Comparison of ENCODE assay signal across 9 cellular contexts in genomic region chr2:224449212-224450147, GRCh38. TPM values are rescaled to one million over a fixed set of nuclear protein-coding genes. Genes with fewer than 3 reads are reported as not detected.
DNase-seq lines count a peak whose midpoint lies in the region; ATAC-seq, FAIRE-seq and TF ChIP-seq lines count a peak whose summit lies in the region.
"Had no signal": no experiment of that assay in that cellular context is flagged by ENCODE, and none has a peak within 500 bp of the region (broad histone marks: within the 10 kb centered on the region; RNA-seq: fewer than 3 reads in every experiment).

No MANE protein-coding gene starts in this region.

- dilution Hi-C loops in IMR-90 (cut with HindIII; ENCODE audit: low sequenced_read_pairs, unreplicated experiment) = no loop called here

- H3K4me3 ChIP-seq in IMR-90 (ENCODE audit: insufficient read depth, low read depth, low read length) (no peak overlapping the region), astrocyte (ENCODE audit: insufficient read depth, low read depth, low read length) (no peak overlapping the region)
- H3K4me3 ChIP-seq: skin epidermis had no signal

- no peak overlapping the region for H3K4me3 Mint-ChIP-seq in astrocyte (ENCODE audit: unreplicated experiment)
- H3K4me3 Mint-ChIP-seq in activated CD8-positive, alpha-beta memory T cell treated with anti-CD3 and anti-CD28 coated beads, Interleukin-2, amount 10 ng/mL, durations not matched to agents 7 days and 5 days = no peak overlapping the region

- H2AFZ ChIP-seq in IMR-90 (replicated peaks; ENCODE audit: low read length, poor library complexity) (no peak overlapping the region), astrocyte (ENCODE audit: low read depth, low read length) (no peak overlapping the region)

- TF ChIP-seq RAD21 in IMR-90 (IDR thresholded peaks at IDR 0.05; ENCODE audit: low read length) = peak; percentile 43; the same call in 1 of the 2 replicates

- H4K91ac ChIP-seq in IMR-90 (ENCODE audit: insufficient read depth, low read depth, low read length) = no peak overlapping the region

- POLR2A ChIA-PET in IMR-90 (lab: Charles Lee; ENCODE audit: unreplicated experiment) = no interaction called here

- no peak overlapping the region for H2BK120ac ChIP-seq in IMR-90 (ENCODE audit: low read depth, low read length)

- H3K56ac ChIP-seq in IMR-90 (ENCODE audit: extremely low read depth, insufficient read depth, low read length) = no peak overlapping the region

- in situ Hi-C loops in IMR-90 (cut with MboI; ENCODE audit: low sequenced_read_pairs) = no loop called here

- H3K4me2 ChIP-seq in IMR-90 (ENCODE audit: low read depth, low read length) = no peak overlapping the region
- H3K4me2 ChIP-seq in astrocyte (ENCODE audit: low read length) = no peak overlapping the region

- no peak for TF ChIP-seq POLR2A in IMR-90 (IDR thresholded peaks at IDR 0.05; ENCODE audit: low read depth, low read length)

- no peak overlapping the region for H3K14ac ChIP-seq in IMR-90 (replicated peaks; ENCODE audit: low read depth, low read length)

- no peaks in the 10 kb centered on the region for H3K4me1 Mint-ChIP-seq in astrocyte (ENCODE audit: low read depth, unreplicated experiment)
- H3K4me1 Mint-ChIP-seq in activated CD8-positive, alpha-beta memory T cell treated with anti-CD3 and anti-CD28 coated beads, Interleukin-2, amount 10 ng/mL, durations not matched to agents 7 days and 5 days = no peaks in the 10 kb centered on the region

- no peak overlapping the region for H3K27ac Mint-ChIP-seq in astrocyte (ENCODE audit: unreplicated experiment)
- H3K27ac Mint-ChIP-seq in activated CD8-positive, alpha-beta memory T cell treated with anti-CD3 and anti-CD28 coated beads, Interleukin-2, amount 10 ng/mL, durations not matched to agents 7 days and 5 days = no peak overlapping the region

- H4K5ac ChIP-seq in IMR-90 (ENCODE audit: low read depth, low read length) = no peak overlapping the region

- H3K27ac ChIP-seq in IMR-90 (ENCODE audit: insufficient read depth, low read length) (no peak overlapping the region), astrocyte (ENCODE audit: low read depth, low read length) (no peak overlapping the region)
- H3K27ac ChIP-seq: skin epidermis had no signal

- no peaks in the 10 kb centered on the region for H3K9me1 ChIP-seq in IMR-90 (ENCODE audit: insufficient read depth, low read length)

- no peaks in the 10 kb centered on the region for H3K9me3 Mint-ChIP-seq in astrocyte (ENCODE audit: unreplicated experiment)
- H3K9me3 Mint-ChIP-seq in activated CD8-positive, alpha-beta memory T cell treated with anti-CD3 and anti-CD28 coated beads, Interleukin-2, amount 10 ng/mL, durations not matched to agents 7 days and 5 days (ENCODE audit: low read depth) = no peaks in the 10 kb centered on the region

- DNase-seq in DMS 273 (lab: John Stamatoyannopoulos, UW; ENCODE audit: unreplicated experiment) (peak; percentile 58), DMS 273 treated with DMSO at 0.1 percent for 48 hours (lab: John Stamatoyannopoulos, UW) (no peak), IMR-90 (no peak), astrocyte (ENCODE audit: low read depth) (no peak), lung microvascular endothelial cell (ENCODE audit: low read depth in 2 of 2) (peak; percentile 67 to 68), DMS153 (lab: John Stamatoyannopoulos, UW) (no peak), foreskin melanocyte (no peak)
- no peak for DNase-seq in activated CD8-positive, alpha-beta memory T cell treated with anti-CD3 and anti-CD28 coated beads, Interleukin-2, amount 10 ng/mL, durations not matched to agents 7 days and 5 days

- no peak overlapping the region for H2BK15ac ChIP-seq in IMR-90 (ENCODE audit: low read depth, low read length)

- no peak overlapping the region for H3K18ac ChIP-seq in IMR-90 (ENCODE audit: low read depth, low read length)

- H2BK5ac ChIP-seq in IMR-90 (ENCODE audit: low read depth, low read length, poor library complexity, severe bottlenecking) = no peak overlapping the region

- CTCF ChIA-PET in IMR-90 (lab: Yijun Ruan, JAX) = interaction anchor here (0.5 to 1.4 kb wide), 4 partner anchors 9 to 498 kb away, joined by 3 to 5 read pairs (median 4); no protein-coding TSS in a partner anchor
- CTCF ChIA-PET in activated CD8-positive, alpha-beta memory T cell treated with anti-CD3 and anti-CD28 coated beads, Interleukin-2, amount 10 ng/mL, durations not matched to agents 7 days and 5 days (lab: Charles Lee) = interaction anchor here (1.2 kb wide), 1 partner anchor 42 kb away, joined by 3 read pairs; no protein-coding TSS in a partner anchor

- H3K9ac ChIP-seq in IMR-90 (ENCODE audit: low read depth, low read length) (no peak overlapping the region), astrocyte (ENCODE audit: low read length) (no peak overlapping the region)

- H3K79me1 ChIP-seq in IMR-90 (ENCODE audit: low read depth in 1 of 2, low read length in 2 of 2) = no peaks in the 10 kb centered on the region

- H3K9me3 ChIP-seq in IMR-90 (ENCODE audit: control insufficient read depth, insufficient read depth, low read length) = no peaks in the 10 kb centered on the region
- no peaks in the 10 kb centered on the region for H3K9me3 ChIP-seq in astrocyte (ENCODE audit: insufficient read depth, low read depth, low read length)

- peaks cover 1% of the 10 kb centered on the region; the same call in 1 of the 2 replicates for H3K27me3 ChIP-seq in IMR-90 (ENCODE audit: control insufficient read depth, insufficient read depth, low read length)
- no peaks in the 10 kb centered on the region for H3K27me3 ChIP-seq in astrocyte (ENCODE audit: insufficient read depth, low read length)

- H3K36me3 Mint-ChIP-seq in astrocyte (ENCODE audit: low read depth, unreplicated experiment) = no peaks in the 10 kb centered on the region
- no peaks in the 10 kb centered on the region for H3K36me3 Mint-ChIP-seq in activated CD8-positive, alpha-beta memory T cell treated with anti-CD3 and anti-CD28 coated beads, Interleukin-2, amount 10 ng/mL, durations not matched to agents 7 days and 5 days

- H4K20me1 ChIP-seq in IMR-90 (ENCODE audit: insufficient read depth, low read length) (no peaks in the 10 kb centered on the region), astrocyte (ENCODE audit: insufficient read depth, low read length) (no peaks in the 10 kb centered on the region)

- no peaks in the 10 kb centered on the region for H3K27me3 Mint-ChIP-seq in astrocyte (ENCODE audit: low read depth, unreplicated experiment)
- H3K27me3 Mint-ChIP-seq in activated CD8-positive, alpha-beta memory T cell treated with anti-CD3 and anti-CD28 coated beads, Interleukin-2, amount 10 ng/mL, durations not matched to agents 7 days and 5 days = peaks cover 18% of the 10 kb centered on the region

- H3K4me1 ChIP-seq in IMR-90 (ENCODE audit: control insufficient read depth, insufficient read depth, low read length) (no peaks in the 10 kb centered on the region), astrocyte (ENCODE audit: insufficient read depth, low read length) (no peaks in the 10 kb centered on the region)

- H3K23ac ChIP-seq in IMR-90 (ENCODE audit: low read depth, low read length) = no peak overlapping the region

- H2BK20ac ChIP-seq in IMR-90 (ENCODE audit: low read depth, low read length) = no peak overlapping the region

- H3K36me3 ChIP-seq in IMR-90 (ENCODE audit: control insufficient read depth, insufficient read depth, low read length) = no peaks in the 10 kb centered on the region
- no peaks in the 10 kb centered on the region for H3K36me3 ChIP-seq in astrocyte (ENCODE audit: insufficient read depth, low read length)

- no peak overlapping the region for H3K4ac ChIP-seq in IMR-90 (ENCODE audit: low read depth, low read length)

- TF ChIP-seq CTCF in IMR-90 (conservative IDR thresholded peaks at IDR 0.05; ENCODE audit: low read depth, low read length) (peak; percentile 49), astrocyte (IDR thresholded peaks at IDR 0.05; ENCODE audit: insufficient read depth, low read depth, low read length) (peak; percentile 60)

- H3K79me2 ChIP-seq in astrocyte (ENCODE audit: insufficient read depth, low read length) = no peaks in the 10 kb centered on the region

- no peak overlapping the region for H2AK9ac ChIP-seq in IMR-90 (replicated peaks; ENCODE audit: low read depth, low read length, poor library complexity)

- intact Hi-C loops in IMR-90 (cut with micrococcal nuclease) = loop anchor here (5.0 to 10.0 kb wide), 2 partner anchors 92 to 195 kb away; no protein-coding TSS in a partner anchor

- no peak overlapping the region for H4K8ac ChIP-seq in IMR-90 (ENCODE audit: low read depth in 2 of 2, low read length in 2 of 2)

- H2AK5ac ChIP-seq in IMR-90 (ENCODE audit: low read depth, low read length) = no peak overlapping the region

- no peak for ATAC-seq in IMR-90 (ENCODE audit: low read depth)
- ATAC-seq in activated CD8-positive, alpha-beta memory T cell treated with anti-CD3 and anti-CD28 coated beads, Interleukin-2, amount 10 ng/mL, durations not matched to agents 7 days and 5 days = no peak

- WGBS in IMR-90 (ENCODE audit: extremely low coverage in 2 of 2, insufficient read length in 1 of 2), 2 experiments = no CpG with 5 or more reads among the region's 4 CpGs

- no TSS peak for BruUV-seq in IMR-90 (replicated peaks; lab: Mats Ljungman, UMichigan)

- peak; percentile 34 for FAIRE-seq in astrocyte (lab: Jason Lieb, UNC)

TF ChIP-seq in IMR-90, 13 proteins besides CTCF, POLR2A, EP300 and RAD21:
- TF ChIP-seq SMC3 (IDR thresholded peaks at IDR 0.05; ENCODE audit: low read depth, low read length) (peak; percentile 41), BHLHE40 (IDR thresholded peaks at IDR 0.05; ENCODE audit: low read depth, low read length) (no peak)

RNA-seq across cellular contexts. Expression of gene FAM124B, which starts 47.6 kb away (rescaled TPM):
- not detected in 2 replicates for total RNA-seq in IMR-90 (2012; rRNA removed)
- polyA plus RNA-seq in IMR-90 (2012; rRNA removed) = not detected in 2 replicates
- polyA plus RNA-seq in IMR-90 (2012; cell fraction: cytosol; rRNA removed) = not detected in 2 replicates
- 0.03 TPM in 1 of 2 replicates, not detected in the other for polyA plus RNA-seq in IMR-90 (2012; cell fraction: nucleus; rRNA removed; ENCODE audit: low replicate concordance)
- total RNA-seq in astrocyte = not detected in 2 replicates
- total RNA-seq in lung microvascular endothelial cell = 13.3 and 64.9 TPM in 2 replicates
- under 1 TPM; 0.15 to 0.23 TPM for total RNA-seq in activated CD8-positive, alpha-beta memory T cell treated with anti-CD3 and anti-CD28 coated beads, Interleukin-2, amount 10 ng/mL, durations not matched to agents 7 days and 5 days

Comparison
In these comparisons a context has a peak if more than half of its experiments do, and no peak if none do; other contexts are left out.
1. DNase-seq: peak in DMS 273 (single experiment) and lung microvascular endothelial cell (2 of 2); none in DMS 273 treated with DMSO at 0.1 percent for 48 hours (single experiment), IMR-90 (single experiment), astrocyte (single experiment), DMS153 (single experiment), activated CD8-positive, alpha-beta memory T cell treated with anti-CD3 and anti-CD28 coated beads, Interleukin-2, amount 10 ng/mL, durations not matched to agents 7 days and 5 days (single experiment) and foreskin melanocyte (single experiment).
2. RNA of gene FAM124B, which starts 47.6 kb away (total RNA-seq): 13.3 to 64.9 TPM in lung microvascular endothelial cell; 0.15 to 0.23 TPM in activated CD8-positive, alpha-beta memory T cell treated with anti-CD3 and anti-CD28 coated beads, Interleukin-2, amount 10 ng/mL, durations not matched to agents 7 days and 5 days, not detected in astrocyte and not detected in IMR-90; every median in the first group is over 10 times any median in the second.